ENCODE assay signal across 24 cellular contexts in the genomic region with DNA sequence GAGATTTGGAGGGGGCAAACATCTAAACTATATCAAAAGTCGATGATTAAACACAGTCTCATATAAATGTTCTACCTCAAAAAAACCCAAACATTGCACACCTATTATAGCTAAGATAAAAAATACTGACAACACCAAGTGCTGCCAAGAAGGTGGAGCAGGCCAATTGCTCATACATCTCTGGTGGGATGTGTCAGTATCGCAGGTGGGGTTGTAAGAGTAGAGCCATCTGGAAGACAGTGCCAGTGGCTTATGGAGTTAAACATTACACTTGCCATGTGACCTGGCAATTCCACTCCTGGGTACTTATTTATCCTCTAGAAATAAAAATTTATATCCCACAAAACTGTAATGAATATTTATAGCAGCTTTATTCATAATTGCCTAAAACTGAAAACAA.
"Had no signal": no experiment of that assay in that cellular context is flagged by ENCODE, and none has a peak within 500 bp of the region (broad histone marks: within the 10 kb centered on the region; RNA-seq: fewer than 3 reads in every experiment).

No MANE protein-coding gene starts in this region.

- H3K27me3 Mint-ChIP-seq: natural killer cell treated with Interleukin-12 subunit alpha and Interleukin-12 subunit beta and Interleukin-15 and Interleukin-18, amount 100 ng/mL, for 72 hours; stimulated activated naive CD8-positive, alpha-beta T cell treated with anti-CD3 and anti-CD28 coated beads, Interleukin-15, amount 100 ng/mL, for 72 hours had no signal

- H3K27ac ChIP-seq: neutrophil, pancreas, thyroid gland, vagina had no signal

- H3K36me3 ChIP-seq: neutrophil, pancreas, thyroid gland, vagina had no signal

- H3K4me1 ChIP-seq: vagina had no signal

- H3K27ac Mint-ChIP-seq: immature natural killer cell; memory B cell; natural killer cell treated with Interleukin-12 subunit alpha and Interleukin-12 subunit beta and Interleukin-15 and Interleukin-18, amount 100 ng/mL, for 72 hours; stimulated activated naive CD8-positive, alpha-beta T cell treated with anti-CD3 and anti-CD28 coated beads, Interleukin-15, amount 100 ng/mL, for 72 hours had no signal

- H3K4me1 Mint-ChIP-seq: neural crest cell had no signal

- H3K4me3 Mint-ChIP-seq: immature natural killer cell; memory B cell; naive B cell; natural killer cell treated with Interleukin-12 subunit alpha and Interleukin-12 subunit beta and Interleukin-15 and Interleukin-18, amount 100 ng/mL, for 72 hours; neural crest cell; stimulated activated naive CD8-positive, alpha-beta T cell treated with anti-CD3 and anti-CD28 coated beads, Interleukin-15, amount 100 ng/mL, for 72 hours had no signal

- FAIRE-seq: pancreas had no signal

- H3K4me2 ChIP-seq: smooth muscle cell had no signal

- ATAC-seq: left lobe of liver; natural killer cell treated with Interleukin-12 subunit alpha and Interleukin-12 subunit beta and Interleukin-15 and Interleukin-18, amount 100 ng/mL, for 72 hours; pancreas; sciatic nerve; stimulated activated naive CD8-positive, alpha-beta T cell treated with anti-CD3 and anti-CD28 coated beads, Interleukin-15, amount 100 ng/mL, for 72 hours had no signal

- H3K9me3 ChIP-seq: neutrophil, pancreas, thyroid gland, vagina had no signal

- H3K36me3 Mint-ChIP-seq: immature natural killer cell; natural killer cell treated with Interleukin-12 subunit alpha and Interleukin-12 subunit beta and Interleukin-15 and Interleukin-18, amount 100 ng/mL, for 72 hours had no signal

- H3K4me3 ChIP-seq: lung, pancreas, smooth muscle cell, thyroid gland, vagina had no signal

- DNase-seq: cortex of kidney; foreskin fibroblast; hypothalamus; immature natural killer cell; islet precursor cell; naive B cell; pancreas; stimulated activated CD4-positive, alpha-beta T cell treated with anti-CD3 and anti-CD28 coated beads, Interleukin-12 subunit alpha, Interleukin-12 subunit beta, amount 100 ng/mL, for 4 hours; stimulated activated CD4-positive, alpha-beta T cell treated with anti-CD3 and anti-CD28 coated beads, Interleukin-1b, Interleukin-23, amount 100 ng/mL, for 48 hours; stimulated activated CD4-positive, alpha-beta T cell treated with anti-CD3 and anti-CD28 coated beads, Interleukin-4, amount 100 ng/mL, for 1 hour; stimulated activated CD8-positive, alpha-beta memory T cell treated with anti-CD3 and anti-CD28 coated beads, Interleukin-4, amount 100 ng/mL, for 48 hours; stimulated activated naive CD4-positive, alpha-beta T cell; stimulated activated naive CD8-positive, alpha-beta T cell treated with anti-CD3 and anti-CD28 coated beads, Interleukin-15, amount 100 ng/mL, for 72 hours; thyroid gland; trophoblast cell had no signal

- H3K27me3 ChIP-seq: neutrophil, pancreas, thyroid gland, vagina had no signal

- H3K9me3 Mint-ChIP-seq: immature natural killer cell; memory B cell; natural killer cell treated with Interleukin-12 subunit alpha and Interleukin-12 subunit beta and Interleukin-15 and Interleukin-18, amount 100 ng/mL, for 72 hours; neural crest cell; stimulated activated naive CD8-positive, alpha-beta T cell treated with anti-CD3 and anti-CD28 coated beads, Interleukin-15, amount 100 ng/mL, for 72 hours had no signal
